ENCODE assay signal across 1 cellular context in the genomic region with DNA sequence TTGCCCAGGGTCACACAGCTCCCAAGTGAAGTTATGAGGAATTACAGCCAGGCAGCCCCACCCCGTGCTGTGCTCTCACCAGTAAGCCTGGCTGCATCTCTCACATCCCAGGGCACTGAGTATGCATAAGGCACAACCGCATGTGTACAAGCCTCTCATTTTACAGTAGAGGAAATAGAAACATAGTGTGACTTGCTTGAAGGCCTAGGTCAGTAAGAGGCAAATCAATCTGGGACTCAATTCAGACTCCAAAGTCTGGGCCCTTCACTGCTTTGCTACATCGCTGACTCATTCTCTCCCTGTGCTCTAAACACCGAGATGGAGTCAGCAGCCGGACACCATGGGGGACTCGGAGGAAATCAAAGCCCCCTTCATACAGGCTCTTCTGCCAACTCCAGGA.
TF ChIP-seq lines count a peak whose summit lies in the region.

No MANE protein-coding gene starts in this region.

TF ChIP-seq in A549, 52 proteins besides CTCF, POLR2A, EP300 and RAD21 (continued from another document):
- TF ChIP-seq EHMT2 (IDR thresholded peaks at IDR 0.05; ENCODE audit: low read depth) (no peak), FOSL2 (IDR thresholded peaks at IDR 0.05) (no peak), FOSL2 (CRISPR knock-in tag; IDR thresholded peaks at IDR 0.05) (0 out of 2 replicates have a peak, but pooled peaks have one; percentile 20), CHD4 (IDR thresholded peaks at IDR 0.05; ENCODE audit: borderline replicate concordance) (no peak), MAFK (IDR thresholded peaks at IDR 0.05; ENCODE audit: partially characterized antibody) (peak; percentile 23), MAZ (IDR thresholded peaks at IDR 0.05; ENCODE audit: borderline replicate concordance, low read depth, low read length) (no peak), KDM1A (IDR thresholded peaks at IDR 0.05; ENCODE audit: low read depth) (no peak), BHLHE40 (IDR thresholded peaks at IDR 0.05; ENCODE audit: low read depth, low read length) (no peak), EHF (CRISPR knock-in tag; IDR thresholded peaks at IDR 0.05) (no peak)
